9 cellular contexts compared by ENCODE assay signal in genomic region chr13:27006519-27007161, GRCh38.
DNase-seq lines count a peak whose midpoint lies in the region; ATAC-seq and TF ChIP-seq lines count a peak whose summit lies in the region.
"Had no signal": no experiment of that assay in that cellular context is flagged by ENCODE, and none has a peak within 500 bp of the region (broad histone marks: within the 10 kb centered on the region; RNA-seq: fewer than 3 reads in every experiment).

No MANE protein-coding gene starts in this region.

- H3K27me3 Mint-ChIP-seq in brain, result peaks cover 31% of the 10 kb centered on the region
- peaks cover 56% of the 10 kb centered on the region for H3K27me3 Mint-ChIP-seq in activated naive CD4-positive, alpha-beta T cell treated with anti-CD3 and anti-CD28 coated beads, Interleukin-2, amount 10 ng/mL, durations not matched to agents 7 days and 5 days

- peak overlapping the region; percentile 47 for H3K4me3 ChIP-seq in BE2C (ENCODE audit: low read depth, low read length)

- H3K27me3 ChIP-seq in BE2C, result no peaks in the 10 kb centered on the region; the same call in 1 of the 2 replicates

- H3K4me1 Mint-ChIP-seq in brain, result peaks cover 30% of the 10 kb centered on the region
- no peaks in the 10 kb centered on the region for H3K4me1 Mint-ChIP-seq in stimulated activated effector memory CD8-positive, alpha-beta T cell treated with anti-CD3 and anti-CD28 coated beads, Interleukin-12 subunit alpha, Interleukin-12 subunit beta, amount 100 ng/mL, for 72 hours
- H3K4me1 Mint-ChIP-seq in activated naive CD4-positive, alpha-beta T cell treated with anti-CD3 and anti-CD28 coated beads, Interleukin-2, amount 10 ng/mL, durations not matched to agents 7 days and 5 days, result no peaks in the 10 kb centered on the region
- H3K4me1 Mint-ChIP-seq: activated naive CD4-positive, alpha-beta T cell treated with anti-CD3 and anti-CD28 coated beads, Interleukin-2, amount 50 U/mL, for 24 hours had no signal

- peaks cover 6% of the 10 kb centered on the region for H3K4me1 ChIP-seq in BE2C

- no peaks in the 10 kb centered on the region for H3K9me3 ChIP-seq in BE2C

- TF ChIP-seq CTCF in BE2C (IDR thresholded peaks at IDR 0.05; ENCODE audit: low read depth, low read length) (no peak), brain (conservative IDR thresholded peaks at IDR 0.05) (no peak)

- no peaks in the 10 kb centered on the region for H3K36me3 ChIP-seq in BE2C

- peak overlapping the region; percentile 74 to 82 (median 78) for H3K4me3 Mint-ChIP-seq in brain
- no peak overlapping the region for H3K4me3 Mint-ChIP-seq in stimulated activated effector memory CD8-positive, alpha-beta T cell treated with anti-CD3 and anti-CD28 coated beads, Interleukin-12 subunit alpha, Interleukin-12 subunit beta, amount 100 ng/mL, for 72 hours
- no peak overlapping the region for H3K4me3 Mint-ChIP-seq in activated naive CD4-positive, alpha-beta T cell treated with anti-CD3 and anti-CD28 coated beads, Interleukin-2, amount 10 ng/mL, durations not matched to agents 7 days and 5 days
- H3K4me3 Mint-ChIP-seq: activated naive CD4-positive, alpha-beta T cell treated with anti-CD3 and anti-CD28 coated beads, Interleukin-2, amount 50 U/mL, for 24 hours had no signal

- ATAC-seq in stimulated activated effector memory CD8-positive, alpha-beta T cell treated with anti-CD3 and anti-CD28 coated beads, Interleukin-12 subunit alpha, Interleukin-12 subunit beta, amount 100 ng/mL, for 72 hours, result peak; percentile 38
- ATAC-seq in HG02798 (IDR thresholded peaks at IDR 0.05; ENCODE audit: poor library complexity, unreplicated experiment), result no peak

- DNase-seq in BE2C (peak; percentile 43), NCI-H1417 treated with DMSO at 0.1 percent for 48 hours (lab: John Stamatoyannopoulos, UW) (peak; percentile 63), islet precursor cell (peak; percentile 70), T1000 (lab: John Stamatoyannopoulos, UW) (no peak)
- DNase-seq in stimulated activated effector memory CD8-positive, alpha-beta T cell treated with anti-CD3 and anti-CD28 coated beads, Interleukin-12 subunit alpha, Interleukin-12 subunit beta, amount 100 ng/mL, for 72 hours (ENCODE audit: low spot score in 2 of 2), result no peak
- no peak for DNase-seq in activated naive CD4-positive, alpha-beta T cell treated with anti-CD3 and anti-CD28 coated beads, Interleukin-2, amount 10 ng/mL, durations not matched to agents 7 days and 5 days

- H3K36me3 Mint-ChIP-seq in brain, result no peaks in the 10 kb centered on the region
- H3K36me3 Mint-ChIP-seq in stimulated activated effector memory CD8-positive, alpha-beta T cell treated with anti-CD3 and anti-CD28 coated beads, Interleukin-12 subunit alpha, Interleukin-12 subunit beta, amount 100 ng/mL, for 72 hours, result no peaks in the 10 kb centered on the region
- H3K36me3 Mint-ChIP-seq in activated naive CD4-positive, alpha-beta T cell treated with anti-CD3 and anti-CD28 coated beads, Interleukin-2, amount 10 ng/mL, durations not matched to agents 7 days and 5 days, result no peaks in the 10 kb centered on the region
- H3K36me3 Mint-ChIP-seq: activated naive CD4-positive, alpha-beta T cell treated with anti-CD3 and anti-CD28 coated beads, Interleukin-2, amount 50 U/mL, for 24 hours had no signal

- H3K27ac Mint-ChIP-seq in brain, result peak overlapping the region in 4 of 5 experiments; percentile 6 to 90 (median 70)
- H3K27ac Mint-ChIP-seq in stimulated activated effector memory CD8-positive, alpha-beta T cell treated with anti-CD3 and anti-CD28 coated beads, Interleukin-12 subunit alpha, Interleukin-12 subunit beta, amount 100 ng/mL, for 72 hours, result no peak overlapping the region
- H3K27ac Mint-ChIP-seq in activated naive CD4-positive, alpha-beta T cell treated with anti-CD3 and anti-CD28 coated beads, Interleukin-2, amount 10 ng/mL, durations not matched to agents 7 days and 5 days, result no peak overlapping the region
- H3K27ac Mint-ChIP-seq: activated naive CD4-positive, alpha-beta T cell treated with anti-CD3 and anti-CD28 coated beads, Interleukin-2, amount 50 U/mL, for 24 hours had no signal

- CTCF ChIA-PET in activated naive CD4-positive, alpha-beta T cell treated with anti-CD3 and anti-CD28 coated beads, Interleukin-2, amount 10 ng/mL, durations not matched to agents 7 days and 5 days (lab: Charles Lee), result no interaction called here

- H3K9me3 Mint-ChIP-seq in brain, result peaks cover 0 to 8% (median 2%) of the 10 kb centered on the region in 5 experiments
- no peaks in the 10 kb centered on the region for H3K9me3 Mint-ChIP-seq in stimulated activated effector memory CD8-positive, alpha-beta T cell treated with anti-CD3 and anti-CD28 coated beads, Interleukin-12 subunit alpha, Interleukin-12 subunit beta, amount 100 ng/mL, for 72 hours
- no peaks in the 10 kb centered on the region for H3K9me3 Mint-ChIP-seq in activated naive CD4-positive, alpha-beta T cell treated with anti-CD3 and anti-CD28 coated beads, Interleukin-2, amount 10 ng/mL, durations not matched to agents 7 days and 5 days
- H3K9me3 Mint-ChIP-seq: activated naive CD4-positive, alpha-beta T cell treated with anti-CD3 and anti-CD28 coated beads, Interleukin-2, amount 50 U/mL, for 24 hours had no signal

Comparison
In these comparisons a context has a peak if more than half of its experiments do, and no peak if none do; other contexts are left out.
1. DNase-seq: peak in BE2C (single experiment), NCI-H1417 treated with DMSO at 0.1 percent for 48 hours (single experiment) and islet precursor cell (single experiment); none in stimulated activated effector memory CD8-positive, alpha-beta T cell treated with anti-CD3 and anti-CD28 coated beads, Interleukin-12 subunit alpha, Interleukin-12 subunit beta, amount 100 ng/mL, for 72 hours (0 of 2), T1000 (single experiment) and activated naive CD4-positive, alpha-beta T cell treated with anti-CD3 and anti-CD28 coated beads, Interleukin-2, amount 10 ng/mL, durations not matched to agents 7 days and 5 days (single experiment).
2. H3K27ac Mint-ChIP-seq: peak in brain (4 of 5); none in stimulated activated effector memory CD8-positive, alpha-beta T cell treated with anti-CD3 and anti-CD28 coated beads, Interleukin-12 subunit alpha, Interleukin-12 subunit beta, amount 100 ng/mL, for 72 hours (single experiment) and activated naive CD4-positive, alpha-beta T cell treated with anti-CD3 and anti-CD28 coated beads, Interleukin-2, amount 10 ng/mL, durations not matched to agents 7 days and 5 days (single experiment).
3. H3K4me3 Mint-ChIP-seq: peak in brain (5 of 5); none in stimulated activated effector memory CD8-positive, alpha-beta T cell treated with anti-CD3 and anti-CD28 coated beads, Interleukin-12 subunit alpha, Interleukin-12 subunit beta, amount 100 ng/mL, for 72 hours (single experiment) and activated naive CD4-positive, alpha-beta T cell treated with anti-CD3 and anti-CD28 coated beads, Interleukin-2, amount 10 ng/mL, durations not matched to agents 7 days and 5 days (single experiment).